12 cellular contexts compared by ENCODE assay signal in the genomic region with DNA sequence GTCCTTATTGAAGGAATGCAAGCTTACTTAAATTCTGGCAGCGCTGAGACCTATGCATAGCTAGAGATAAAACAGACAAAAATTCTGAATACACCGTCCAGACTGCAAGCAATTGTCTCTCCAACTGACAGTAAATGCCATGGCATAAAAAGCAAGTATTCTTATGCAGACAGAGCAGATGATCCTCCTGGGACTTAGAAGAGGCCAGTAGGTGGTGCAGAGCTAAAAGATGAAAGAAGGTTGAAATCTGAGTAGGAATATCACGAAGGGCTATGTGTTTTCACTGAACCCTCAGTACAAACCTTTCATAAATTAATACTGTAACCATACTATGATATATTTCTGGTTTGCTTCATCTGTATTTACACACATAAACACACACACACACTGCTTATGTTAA.
A peak's percentile ranks its signal among the peaks of the same experiment; 100 is the strongest.
DNase-seq lines count a peak whose midpoint lies in the region; ATAC-seq and TF ChIP-seq lines count a peak whose summit lies in the region.
"Had no signal": no experiment of that assay in that cellular context is flagged by ENCODE, and none has a peak within 500 bp of the region (broad histone marks: within the 10 kb centered on the region; RNA-seq: fewer than 3 reads in every experiment).

No MANE protein-coding gene starts in this region.

- H3K9me3 ChIP-seq in smooth muscle cell (replicated peaks; ENCODE audit: low read depth) (no peaks in the 10 kb centered on the region), stomach (no peaks in the 10 kb centered on the region)
- H3K9me3 ChIP-seq: sigmoid colon had no signal

- no peak for TF ChIP-seq POLR2A in stomach (IDR thresholded peaks at IDR 0.05)

- H3K27me3 ChIP-seq in brain microvascular endothelial cell (replicated peaks): no peaks in the 10 kb centered on the region
- H3K27me3 ChIP-seq in smooth muscle cell (ENCODE audit: low read depth): no peaks in the 10 kb centered on the region
- H3K27me3 ChIP-seq in stomach: no peaks in the 10 kb centered on the region
- H3K27me3 ChIP-seq: sigmoid colon had no signal

- no peak overlapping the region for H3K4me3 ChIP-seq in brain microvascular endothelial cell (ENCODE audit: low read depth, low read length)
- H3K4me3 ChIP-seq in smooth muscle cell: no peak overlapping the region
- no peak overlapping the region for H3K4me3 ChIP-seq in stomach
- H3K4me3 ChIP-seq: sigmoid colon had no signal

- peak; percentile 52 for TF ChIP-seq CTCF in brain microvascular endothelial cell (IDR thresholded peaks at IDR 0.05; ENCODE audit: low read depth, low read length, missing control alignments)
- TF ChIP-seq CTCF in smooth muscle cell (IDR thresholded peaks at IDR 0.05; ENCODE audit: borderline replicate concordance, insufficient read depth, poor library complexity, severe bottlenecking): no peak
- no peak for TF ChIP-seq CTCF in stomach (IDR thresholded peaks at IDR 0.05)

- DNase-seq in DMS79 treated with DMSO at 0.1 percent for 48 hours (lab: John Stamatoyannopoulos, UW): peak; percentile 12
- no peak for DNase-seq in DMS79 (lab: John Stamatoyannopoulos, UW)
- peak; percentile 91 for DNase-seq in NCI-H2171 treated with DMSO at 0.1 percent for 48 hours (lab: John Stamatoyannopoulos, UW)
- DNase-seq in brain microvascular endothelial cell: no peak
- no peak for DNase-seq in smooth muscle cell (lab: John Stamatoyannopoulos, UW; ENCODE audit: unreplicated experiment)
- DNase-seq in stomach: no peak
- DNase-seq in central memory CD4-positive, alpha-beta T cell: no peak
- DNase-seq: activated naive CD8-positive, alpha-beta T cell treated with anti-CD3 and anti-CD28 coated beads for 36 hours; effector memory CD4-positive, alpha-beta T cell; sigmoid colon; T-helper 1 cell had no signal

- H3K79me2 ChIP-seq in smooth muscle cell (ENCODE audit: low read depth): no peaks in the 10 kb centered on the region

- peak overlapping the region; percentile 4 for H2AFZ ChIP-seq in smooth muscle cell (ENCODE audit: low read depth)

- no peak overlapping the region for H3K4me2 ChIP-seq in smooth muscle cell

- H4K20me1 ChIP-seq in smooth muscle cell (ENCODE audit: low read depth): no peaks in the 10 kb centered on the region

- H3K9ac ChIP-seq in smooth muscle cell (ENCODE audit: low read depth): no peak overlapping the region

- no peaks in the 10 kb centered on the region for H3K36me3 ChIP-seq in brain microvascular endothelial cell (replicated peaks)
- H3K36me3 ChIP-seq in smooth muscle cell (ENCODE audit: low read depth): no peaks in the 10 kb centered on the region
- H3K36me3 ChIP-seq in stomach: no peaks in the 10 kb centered on the region
- H3K36me3 ChIP-seq: sigmoid colon had no signal

- intact Hi-C loops in stomach (cut with DNase I; ENCODE audit: low total_unique reads): no loop called here

- no peak for TF ChIP-seq EP300 in stomach (IDR thresholded peaks at IDR 0.05)

- H3K27ac ChIP-seq in brain microvascular endothelial cell: no peak overlapping the region
- no peak overlapping the region for H3K27ac ChIP-seq in smooth muscle cell (ENCODE audit: low read depth)
- no peak overlapping the region for H3K27ac ChIP-seq in stomach
- H3K27ac ChIP-seq: sigmoid colon had no signal

- in situ Hi-C loops in brain microvascular endothelial cell (cut with HindIII; ENCODE audit: low pct_ligation_motif_present, low sequenced_read_pairs): no loop called here

- 16% methylated on average over 3 of the region's 3 CpGs for WGBS in smooth muscle cell (ENCODE audit: low lambda C conversion rate)
- WGBS in stomach, 5 donors: 44 to 48% (median 47%) methylated on average over 3 of the region's 3 CpGs

- H3K4me1 ChIP-seq in smooth muscle cell (ENCODE audit: low read depth): peaks cover 15% of the 10 kb centered on the region
- no peaks in the 10 kb centered on the region for H3K4me1 ChIP-seq in stomach

- ATAC-seq in HG02623 (IDR thresholded peaks at IDR 0.05; ENCODE audit: unreplicated experiment): no peak

- no peaks in the 10 kb centered on the region for H3F3A ChIP-seq in smooth muscle cell (ENCODE audit: low read depth)

Comparison
In these comparisons a context has a peak if more than half of its experiments do, and no peak if none do; other contexts are left out.
1. DNase-seq: peak in DMS79 treated with DMSO at 0.1 percent for 48 hours (single experiment) and NCI-H2171 treated with DMSO at 0.1 percent for 48 hours (single experiment); none in DMS79 (single experiment), brain microvascular endothelial cell (single experiment), smooth muscle cell (single experiment), stomach (single experiment) and central memory CD4-positive, alpha-beta T cell (single experiment).